ENCODE assay signal across 8 cellular contexts in the genomic region with DNA sequence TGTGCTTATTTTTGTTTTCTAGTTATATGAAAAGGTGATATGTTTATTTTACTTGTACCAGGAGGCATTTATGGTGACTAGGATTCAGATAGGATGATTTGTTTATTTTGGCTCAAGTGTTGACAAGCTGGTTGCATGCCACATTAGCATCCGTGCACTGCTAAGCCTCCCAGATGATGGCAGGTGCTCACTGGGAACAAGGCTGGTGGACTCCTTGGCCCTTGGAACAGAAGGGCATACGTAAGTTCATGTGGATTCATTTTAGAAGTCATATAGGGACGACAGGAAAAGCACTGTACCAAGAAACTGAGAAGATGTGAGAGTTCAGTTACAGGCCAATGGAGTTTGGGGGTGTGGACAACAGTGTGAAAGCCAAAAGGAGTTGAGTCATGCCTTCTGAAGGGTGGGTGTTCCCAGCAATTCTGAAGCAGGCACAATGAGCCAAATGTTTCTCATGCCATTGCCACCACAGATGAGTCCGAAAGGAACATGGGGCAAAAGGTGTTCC.
DNase-seq lines count a peak whose midpoint lies in the region; ATAC-seq, FAIRE-seq and TF ChIP-seq lines count a peak whose summit lies in the region.

No MANE protein-coding gene starts in this region.

- TF ChIP-seq EP300 in transverse colon (IDR thresholded peaks at IDR 0.05; ENCODE audit: low read depth): no peak

- TF ChIP-seq CTCF in pancreas (IDR thresholded peaks at IDR 0.05) (no peak), transverse colon (IDR thresholded peaks at IDR 0.05) (no peak)

- no peak for TF ChIP-seq POLR2A in transverse colon (IDR thresholded peaks at IDR 0.05)

- in situ Hi-C loops in transverse colon (cut with MboI; ENCODE audit: low pct_ligation_motif_present in 1 of 4, low pct_unique_long_range_greater_than_20kb in 1 of 4, low sequenced_read_pairs in 3 of 4): no loop called here

- no peak for FAIRE-seq in pancreas (lab: Jason Lieb, UNC)

- no peaks in the 10 kb centered on the region for H3K9me3 ChIP-seq in pancreas
- no peaks in the 10 kb centered on the region for H3K9me3 ChIP-seq in transverse colon

- DNase-seq in Right ventricle myocardium inferior (ENCODE audit: missing footprints): no peak
- no peak for DNase-seq in cardiac septum (ENCODE audit: low spot score)
- peak; percentile 54 for DNase-seq in NCI-H2196 treated with DMSO at 0.1 percent for 48 hours (lab: John Stamatoyannopoulos, UW; ENCODE audit: unreplicated experiment)
- no peak for DNase-seq in pancreas
- no peak for DNase-seq in transverse colon
- no peak for DNase-seq in activated CD4-positive, alpha-beta T cell treated with anti-CD3 and anti-CD28 coated beads for 1 hour

- peaks cover 0 to 7% (median 5%) of the 10 kb centered on the region in 3 donors for H3K4me1 ChIP-seq in pancreas
- peaks cover 0 to 18% (median 4%) of the 10 kb centered on the region in 4 donors for H3K4me1 ChIP-seq in transverse colon

- no peaks in the 10 kb centered on the region for H3K36me3 ChIP-seq in pancreas
- no peaks in the 10 kb centered on the region for H3K36me3 ChIP-seq in transverse colon

- intact Hi-C loops in Right ventricle myocardium inferior (cut with DNase I): no loop called here
- intact Hi-C loops in cardiac septum (cut with DNase I): no loop called here
- intact Hi-C loops in pancreas (cut with DNase I): no loop called here
- intact Hi-C loops in transverse colon (cut with DNase I; ENCODE audit: low total_unique reads): no loop called here

- ATAC-seq in Right ventricle myocardium inferior: peak; percentile 69
- ATAC-seq in pancreas: peak in 3 of 4 donors; percentile 39 to 71 (median 56)
- no peak for ATAC-seq in GM21515 (IDR thresholded peaks at IDR 0.05; ENCODE audit: unreplicated experiment)

- H3K27ac ChIP-seq in cingulate gyrus (ENCODE audit: low read depth, low read length): peak overlapping the region; percentile 20
- H3K27ac ChIP-seq in pancreas: no peak overlapping the region
- H3K27ac ChIP-seq in transverse colon: no peak overlapping the region

- H3K27me3 ChIP-seq in pancreas: no peaks in the 10 kb centered on the region
- H3K27me3 ChIP-seq in transverse colon: no peaks in the 10 kb centered on the region

- H3K4me3 ChIP-seq in pancreas: no peak overlapping the region
- H3K4me3 ChIP-seq in transverse colon: no peak overlapping the region

- WGBS in pancreas, 2 donors: 61 to 66% methylated on average over 4 of the region's 4 CpGs
- WGBS in transverse colon (ENCODE audit: low coverage in 1 of 2), 2 donors: 69 to 76% methylated on average over 4 of the region's 4 CpGs
